24 cellular contexts compared by ENCODE assay signal in the genomic region with DNA sequence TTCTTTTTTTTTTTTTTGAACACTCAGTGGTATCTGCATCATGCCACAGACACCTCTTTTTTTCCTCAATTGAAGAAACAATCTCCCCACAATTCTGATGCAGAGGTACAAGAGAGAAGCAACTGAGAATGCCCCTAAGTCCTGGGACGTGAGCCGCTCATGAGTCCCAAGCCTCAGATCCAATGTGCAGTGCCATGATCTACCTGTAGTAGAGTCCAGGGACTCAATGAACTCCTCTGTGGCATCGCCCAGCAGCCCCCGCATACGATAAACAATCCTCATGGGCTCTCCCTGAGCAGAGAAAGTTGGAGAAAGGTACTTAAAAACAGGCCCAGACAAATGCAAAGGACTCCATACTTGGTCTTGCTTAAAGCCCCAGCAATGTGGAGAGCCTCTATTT.
DNase-seq lines count a peak whose midpoint lies in the region; ATAC-seq, FAIRE-seq and TF ChIP-seq lines count a peak whose summit lies in the region.
"Had no signal": no experiment of that assay in that cellular context is flagged by ENCODE, and none has a peak within 500 bp of the region (broad histone marks: within the 10 kb centered on the region; RNA-seq: fewer than 3 reads in every experiment).

No MANE protein-coding gene starts in this region.

- H3K9me2 ChIP-seq in HCT116 (ENCODE audit: insufficient read depth), result no peaks in the 10 kb centered on the region

- RAD21 ChIA-PET in HCT116 (lab: Charles Lee; ENCODE audit: low non-redundant PET in 1 of 2, low total read pairs in 2 of 2, uncharacterized antibody in 2 of 2, unreplicated experiment in 2 of 2), result interaction anchor here (0.8 to 2.0 kb wide), 2 partner anchors 192 to 213 kb away, joined by 4 to 7 read pairs; no protein-coding TSS in a partner anchor

- H3F3A ChIP-seq in neural progenitor cell (ENCODE audit: low read depth), result peaks cover 22% of the 10 kb centered on the region

- no peaks in the 10 kb centered on the region for H3K27me3 Mint-ChIP-seq in activated T-helper 2 cell treated with anti-CD3 and anti-CD28 coated beads, Interferon-gamma antibody, Interleukin-2, Interleukin-4, amounts not matched to agents 10 μg/mL and 5 μg/mL and 100 μg/mL, durations not matched to agents 14 hours and 24 hours and 36 hours (ENCODE audit: low read depth)
- no peaks in the 10 kb centered on the region for H3K27me3 Mint-ChIP-seq in neural progenitor cell (ENCODE audit: insufficient read depth, low read depth)
- no peaks in the 10 kb centered on the region for H3K27me3 Mint-ChIP-seq in naive thymus-derived CD8-positive, alpha-beta T cell
- no peaks in the 10 kb centered on the region for H3K27me3 Mint-ChIP-seq in Calu3 (ENCODE audit: unreplicated experiment)
- H3K27me3 Mint-ChIP-seq: B cell; CD4-positive, CD25-positive, alpha-beta regulatory T cell had no signal

- WGBS in A549 (ENCODE audit: missing lambda C conversion rate), result 89% methylated on average over 5 of the region's 5 CpGs
- 94 to 95% methylated on average over 5 of the region's 5 CpGs for WGBS in pancreas, 2 donors

- H3K27me3 ChIP-seq in HCT116 (ENCODE audit: insufficient read depth, low read length) (no peaks in the 10 kb centered on the region), neural progenitor cell (no peaks in the 10 kb centered on the region), pancreas (no peaks in the 10 kb centered on the region)
- H3K27me3 ChIP-seq: BLaER1 had no signal

- H3K79me2 ChIP-seq in HCT116 (ENCODE audit: insufficient read depth, low read length) (no peaks in the 10 kb centered on the region), neural progenitor cell (ENCODE audit: low read depth) (no peaks in the 10 kb centered on the region)

- H3K36me3 ChIP-seq in HCT116 (ENCODE audit: control insufficient read depth in 1 of 2, insufficient read depth in 2 of 2, low read length in 2 of 2) (peaks cover 70 to 83% of the 10 kb centered on the region in 2 experiments; a peak in 3 of 4 replicates), neural progenitor cell (no peaks in the 10 kb centered on the region), pancreas (peaks cover 7 to 95% (median 48%) of the 10 kb centered on the region in 3 donors)

- peaks cover 95% of the 10 kb centered on the region for H3K36me3 Mint-ChIP-seq in activated T-helper 2 cell treated with anti-CD3 and anti-CD28 coated beads, Interferon-gamma antibody, Interleukin-2, Interleukin-4, amounts not matched to agents 10 μg/mL and 5 μg/mL and 100 μg/mL, durations not matched to agents 14 hours and 24 hours and 36 hours (ENCODE audit: low read depth)
- H3K36me3 Mint-ChIP-seq in neural progenitor cell, result peaks cover 25% of the 10 kb centered on the region
- peaks cover 0 to 100% (median 50%) of the 10 kb centered on the region in 3 donors for H3K36me3 Mint-ChIP-seq in naive thymus-derived CD8-positive, alpha-beta T cell
- H3K36me3 Mint-ChIP-seq in Calu3 (ENCODE audit: insufficient read depth, unreplicated experiment), result peaks cover 15% of the 10 kb centered on the region

- H3K9me3 ChIP-seq in A549, result no peaks in the 10 kb centered on the region
- H3K9me3 ChIP-seq in HCT116 (ENCODE audit: control insufficient read depth in 1 of 2, insufficient read depth in 1 of 2, low read depth in 1 of 2, low read length in 2 of 2), result no peaks in the 10 kb centered on the region
- no peaks in the 10 kb centered on the region for H3K9me3 ChIP-seq in neural progenitor cell (ENCODE audit: low read depth)
- H3K9me3 ChIP-seq in pancreas, result no peaks in the 10 kb centered on the region
- H3K9me3 ChIP-seq: BLaER1, Caco-2 had no signal

- no peaks in the 10 kb centered on the region for H4K20me1 ChIP-seq in HCT116 (ENCODE audit: insufficient read depth)
- peaks cover 26% of the 10 kb centered on the region for H4K20me1 ChIP-seq in neural progenitor cell (ENCODE audit: low read depth)

- FAIRE-seq in A549 (lab: Jason Lieb, UNC) (no peak), pancreas (lab: Jason Lieb, UNC) (no peak)
- FAIRE-seq: D721Med, GM12878, GM19239, H1 had no signal

- H3K4me3 ChIP-seq in A549 (no peak overlapping the region), HCT116 (replicated peaks in 1 of 2; ENCODE audit: low read depth in 1 of 2, low read length in 2 of 2) (no peak overlapping the region), neural progenitor cell (no peak overlapping the region), pancreas (no peak overlapping the region)
- H3K4me3 ChIP-seq: BLaER1, GM12878, GM23248 had no signal

- TF ChIP-seq CTCF in A549 (IDR thresholded peaks at IDR 0.05) (no peak), HCT116 (IDR thresholded peaks at IDR 0.05 in 2 of 3, conservative IDR thresholded peaks at IDR 0.05 in 1 of 3; ENCODE audit: borderline replicate concordance in 1 of 3, insufficient read depth in 1 of 3, low read depth in 2 of 3, low read length in 2 of 3) (no peak), neural progenitor cell (IDR thresholded peaks at IDR 0.05) (no peak), pancreas (IDR thresholded peaks at IDR 0.05) (no peak), Calu3 (IDR thresholded peaks at IDR 0.05; ENCODE audit: unreplicated experiment) (no peak)

- CTCF ChIA-PET in A549 (lab: Yijun Ruan, JAX) (interaction anchor here (0.6 to 15.2 kb wide), 21 partner anchors 8 to 249 kb away, joined by 3 to 319 read pairs (median 8); partner anchors contain the start of gene ALDH4A1), HCT116 (lab: Charles Lee) (interaction anchor here (2.6 kb wide), 1 partner anchor 190 kb away, joined by 7 read pairs; no protein-coding TSS in a partner anchor), Calu3 (lab: Charles Lee) (interaction anchor here (1.2 to 2.2 kb wide), 4 partner anchors 9 to 213 kb away, joined by 4 to 22 read pairs (median 8); no protein-coding TSS in a partner anchor)

- H3K4me2 ChIP-seq in A549 (no peak overlapping the region), HCT116 (ENCODE audit: low read length) (no peak overlapping the region), neural progenitor cell (no peak overlapping the region)
- H3K4me2 ChIP-seq: BLaER1 had no signal

- TF ChIP-seq POLR2A in A549 (IDR thresholded peaks at IDR 0.05; ENCODE audit: low read length) (no peak), HCT116 (IDR thresholded peaks at IDR 0.05; ENCODE audit: borderline replicate concordance, extremely low read depth, insufficient read depth, insufficient read length) (no peak)

- no peak overlapping the region for H3K27ac ChIP-seq in A549
- H3K27ac ChIP-seq in HCT116 (ENCODE audit: low read depth, low read length), result no peak overlapping the region
- H3K27ac ChIP-seq in neural progenitor cell, result no peak overlapping the region
- H3K27ac ChIP-seq in pancreas, result no peak overlapping the region
- H3K27ac ChIP-seq: BLaER1, C4-2B, GM23248 had no signal

- H3K9ac ChIP-seq in HCT116 (ENCODE audit: low read length) (no peak overlapping the region), neural progenitor cell (peak overlapping the region; percentile 22)
- H3K9ac ChIP-seq: BLaER1, GM23248 had no signal

- POLR2A ChIA-PET in A549 (lab: Yijun Ruan, JAX) (interaction anchor here (0.7 kb wide), 1 partner anchor 55 kb away, joined by 3 read pairs; no protein-coding TSS in a partner anchor), HCT116 (lab: Charles Lee) (no interaction called here)
- POLR2A ChIA-PET in naive thymus-derived CD8-positive, alpha-beta T cell (lab: Charles Lee), result no interaction called here

- intact Hi-C loops in HCT116 (cut with micrococcal nuclease) (loop anchor here (1.0 kb wide), 3 partner anchors 190 to 500 kb away; no protein-coding TSS in a partner anchor), pancreas (cut with DNase I) (loop anchor here in 2 of 3 donors (5.0 to 10.0 kb wide), 2 partner anchors 182 to 190 kb away; no protein-coding TSS in a partner anchor), Calu3 (cut with micrococcal nuclease; ENCODE audit: unreplicated experiment) (loop anchor here (1.0 to 5.0 kb wide), 2 partner anchors 85 to 190 kb away; no protein-coding TSS in a partner anchor)
- intact Hi-C loops in activated T-helper 2 cell treated with anti-CD3 and anti-CD28 coated beads, Interferon-gamma antibody, Interleukin-2, Interleukin-4, amounts not matched to agents 10 μg/mL and 5 μg/mL and 100 μg/mL, durations not matched to agents 14 hours and 24 hours and 36 hours (cut with micrococcal nuclease), result loop anchor here (5.0 kb wide), 1 partner anchor 190 kb away; no protein-coding TSS in a partner anchor

- H3K4me1 Mint-ChIP-seq in activated T-helper 2 cell treated with anti-CD3 and anti-CD28 coated beads, Interferon-gamma antibody, Interleukin-2, Interleukin-4, amounts not matched to agents 10 μg/mL and 5 μg/mL and 100 μg/mL, durations not matched to agents 14 hours and 24 hours and 36 hours (ENCODE audit: low read depth), result no peaks in the 10 kb centered on the region
- H3K4me1 Mint-ChIP-seq in neural progenitor cell (peaks cover 9% of the 10 kb centered on the region), Calu3 (ENCODE audit: low read depth, unreplicated experiment) (no peaks in the 10 kb centered on the region)
- no peaks in the 10 kb centered on the region for H3K4me1 Mint-ChIP-seq in naive thymus-derived CD8-positive, alpha-beta T cell
- H3K4me1 Mint-ChIP-seq: B cell had no signal

- H2AFZ ChIP-seq in HCT116 (ENCODE audit: low read depth, low read length, poor library complexity, severe bottlenecking) (no peak overlapping the region), neural progenitor cell (replicated peaks) (no peak overlapping the region)
- H2AFZ ChIP-seq: GM23248 had no signal

- no peak for TF ChIP-seq EP300 in A549 (IDR thresholded peaks at IDR 0.05)

- DNase-seq in A549 (ENCODE audit: low read depth in 1 of 2, low spot score in 1 of 2) (no peak), HCT116 (ENCODE audit: low read depth, low spot score) (no peak), neural progenitor cell (ENCODE audit: low spot score) (no peak), pancreas (no peak), Calu3 (no peak)
- no peak for DNase-seq in activated T-helper 2 cell treated with anti-CD3 and anti-CD28 coated beads, Interferon-gamma antibody, Interleukin-2, Interleukin-4, amounts not matched to agents 10 μg/mL and 5 μg/mL and 100 μg/mL, durations not matched to agents 14 hours and 24 hours and 36 hours (ENCODE audit: low spot score)
- no peak for DNase-seq in naive thymus-derived CD8-positive, alpha-beta T cell
- DNase-seq: CD8-positive, alpha-beta T cell; DMS 273 treated with DMSO at 0.1 percent for 48 hours; DMS79; EL; GDM1; GM23248; HCEC 1CT had no signal

- H3K27ac Mint-ChIP-seq in activated T-helper 2 cell treated with anti-CD3 and anti-CD28 coated beads, Interferon-gamma antibody, Interleukin-2, Interleukin-4, amounts not matched to agents 10 μg/mL and 5 μg/mL and 100 μg/mL, durations not matched to agents 14 hours and 24 hours and 36 hours, result peak overlapping the region; percentile 1
- H3K27ac Mint-ChIP-seq in neural progenitor cell (no peak overlapping the region), Calu3 (ENCODE audit: unreplicated experiment) (no peak overlapping the region)
- H3K27ac Mint-ChIP-seq in naive thymus-derived CD8-positive, alpha-beta T cell, result peak overlapping the region in 4 of 10 donors; percentile 26 to 34 (median 29)
- H3K27ac Mint-ChIP-seq: B cell; CD8-positive, alpha-beta T cell had no signal

- TF ChIP-seq RAD21 in A549 (conservative IDR thresholded peaks at IDR 0.05 in 1 of 2, IDR thresholded peaks at IDR 0.05 in 1 of 2), result no peak
- TF ChIP-seq RAD21 in HCT116 (IDR thresholded peaks at IDR 0.05; ENCODE audit: low read depth), result no peak

- H3K4me3 Mint-ChIP-seq in activated T-helper 2 cell treated with anti-CD3 and anti-CD28 coated beads, Interferon-gamma antibody, Interleukin-2, Interleukin-4, amounts not matched to agents 10 μg/mL and 5 μg/mL and 100 μg/mL, durations not matched to agents 14 hours and 24 hours and 36 hours (ENCODE audit: low read depth), result no peak overlapping the region
- H3K4me3 Mint-ChIP-seq in neural progenitor cell, result no peak overlapping the region
- H3K4me3 Mint-ChIP-seq in naive thymus-derived CD8-positive, alpha-beta T cell, result no peak overlapping the region
- H3K4me3 Mint-ChIP-seq in Calu3 (ENCODE audit: low read depth, unreplicated experiment), result no peak overlapping the region
- H3K4me3 Mint-ChIP-seq: B cell; CD4-positive, CD25-positive, alpha-beta regulatory T cell; CD8-positive, alpha-beta T cell had no signal

- BruUV-seq in HCT116 (replicated peaks; lab: Mats Ljungman, UMichigan), result no TSS peak
- no TSS peak for BruUV-seq in Calu3 (replicated peaks; lab: Mats Ljungman, UMichigan)

- peak; percentile 55 to 57; a peak in 3 of 6 replicates for ATAC-seq in A549
- ATAC-seq in HCT116, result peak; percentile 44; the same call in 1 of the 2 replicates
- ATAC-seq in HG02852 (IDR thresholded peaks at IDR 0.05; ENCODE audit: unreplicated experiment), result no peak
- ATAC-seq in naive thymus-derived CD8-positive, alpha-beta T cell, result no peak
- ATAC-seq in pancreas, result no peak
- ATAC-seq: CD8-positive, alpha-beta T cell had no signal

- H3K9me3 Mint-ChIP-seq in activated T-helper 2 cell treated with anti-CD3 and anti-CD28 coated beads, Interferon-gamma antibody, Interleukin-2, Interleukin-4, amounts not matched to agents 10 μg/mL and 5 μg/mL and 100 μg/mL, durations not matched to agents 14 hours and 24 hours and 36 hours, result no peaks in the 10 kb centered on the region
- H3K9me3 Mint-ChIP-seq in neural progenitor cell (no peaks in the 10 kb centered on the region), Calu3 (ENCODE audit: low read depth, unreplicated experiment) (no peaks in the 10 kb centered on the region)
- no peaks in the 10 kb centered on the region for H3K9me3 Mint-ChIP-seq in naive thymus-derived CD8-positive, alpha-beta T cell
- H3K9me3 Mint-ChIP-seq: CD4-positive, CD25-positive, alpha-beta regulatory T cell; CD8-positive, alpha-beta T cell had no signal

- H3K4me1 ChIP-seq in A549 (peaks cover 11% of the 10 kb centered on the region), HCT116 (ENCODE audit: control insufficient read depth in 1 of 2, insufficient read depth in 2 of 2, low read length in 2 of 2) (no peaks in the 10 kb centered on the region), neural progenitor cell (peaks cover 21% of the 10 kb centered on the region), pancreas (peaks cover 0 to 2% (median 2%) of the 10 kb centered on the region in 3 donors)
- H3K4me1 ChIP-seq: BLaER1, Caco-2 had no signal

Comparison
In these comparisons a context has a peak if more than half of its experiments do, and no peak if none do; other contexts are left out.
1. ATAC-seq: peak in A549 (2 of 2) and HCT116 (single experiment); none in HG02852 (single experiment), naive thymus-derived CD8-positive, alpha-beta T cell (0 of 2) and pancreas (0 of 4).